ENCODE assay signal across 25 cellular contexts in genomic region chr18:36481201-36481657, GRCh38.
DNase-seq lines count a peak whose midpoint lies in the region; ATAC-seq and TF ChIP-seq lines count a peak whose summit lies in the region.
"Had no signal": no experiment of that assay in that cellular context is flagged by ENCODE, and none has a peak within 500 bp of the region (broad histone marks: within the 10 kb centered on the region; RNA-seq: fewer than 3 reads in every experiment).

No MANE protein-coding gene starts in this region.

- H3K4me1 ChIP-seq in SK-N-SH (ENCODE audit: control insufficient read depth in 1 of 2, insufficient read depth in 2 of 2, low read depth in 1 of 2, low read length in 1 of 2) (peaks cover 0 to 6% of the 10 kb centered on the region in 2 experiments; a peak in 1 of 4 replicates), mammary epithelial cell (ENCODE audit: insufficient read depth, low read length) (peaks cover 11% of the 10 kb centered on the region)
- H3K4me1 ChIP-seq: lower lobe of right lung had no signal

- no TSS peak for BruUV-seq in mammary epithelial cell (replicated peaks; lab: Mats Ljungman, UMichigan)

- peaks cover 41% of the 10 kb centered on the region for H3K4me1 Mint-ChIP-seq in WTC11
- no peaks in the 10 kb centered on the region for H3K4me1 Mint-ChIP-seq in natural killer cell
- H3K4me1 Mint-ChIP-seq: central memory CD8-positive, alpha-beta T cell; stimulated activated naive B cell treated with anti-CD40 and anti-IgM and Interleukin-4, amounts not matched to agents 10 μg/mL and 1 μg/mL and 100 μg/mL, for 72 hours; T-helper 17 cell had no signal

- H3K27me3 Mint-ChIP-seq in WTC11 (ENCODE audit: low read depth) (no peaks in the 10 kb centered on the region), natural killer cell (ENCODE audit: low read depth in 2 of 2) (peaks cover 8 to 14% of the 10 kb centered on the region in 2 donors)
- H3K27me3 Mint-ChIP-seq: progenitor cell of endocrine pancreas had no signal

- H3K36me3 Mint-ChIP-seq in WTC11: no peaks in the 10 kb centered on the region
- no peaks in the 10 kb centered on the region for H3K36me3 Mint-ChIP-seq in natural killer cell
- H3K36me3 Mint-ChIP-seq: stimulated activated naive B cell treated with anti-CD40 and anti-IgM and Interleukin-4, amounts not matched to agents 10 μg/mL and 1 μg/mL and 100 μg/mL, for 72 hours had no signal

- CTCF ChIA-PET in SK-N-SH (lab: Yijun Ruan, JAX): interaction anchor here (0.8 kb wide), 1 partner anchor 1278 kb away, joined by 3 read pairs; no protein-coding TSS in a partner anchor
- CTCF ChIA-PET in WTC11 (lab: Charles Lee): interaction anchor here (0.7 to 1.1 kb wide), 3 partner anchors 11 to 207 kb away, joined by 3 to 5 read pairs (median 4); no protein-coding TSS in a partner anchor
- CTCF ChIA-PET in mammary epithelial cell (lab: Charles Lee; ENCODE audit: low non-redundant PET): no interaction called here

- dilution Hi-C loops in mammary epithelial cell (cut with HindIII; ENCODE audit: low sequenced_read_pairs): no loop called here

- H3K9me2 ChIP-seq in SK-N-SH: no peaks in the 10 kb centered on the region

- WGBS in SK-N-SH (ENCODE audit: low lambda C conversion rate): 82% methylated on average over 4 of the region's 4 CpGs
- WGBS in mammary epithelial cell (ENCODE audit: low coverage, missing lambda C conversion rate): 44% methylated on average over 4 of the region's 4 CpGs

- H3K4me2 ChIP-seq in SK-N-SH (no peak overlapping the region), mammary epithelial cell (ENCODE audit: insufficient read depth, low read depth, low read length) (no peak overlapping the region)

- no peak overlapping the region for H3K4me3 ChIP-seq in SK-N-SH (ENCODE audit: low read depth in 2 of 2, low read length in 1 of 2)
- no peak overlapping the region for H3K4me3 ChIP-seq in mammary epithelial cell (replicated peaks in 1 of 3; ENCODE audit: insufficient read depth in 1 of 3, low read depth in 2 of 3, low read length in 3 of 3)
- H3K4me3 ChIP-seq: lower lobe of right lung, SK-N-MC had no signal

- H2AFZ ChIP-seq in SK-N-SH (ENCODE audit: low read depth): no peak overlapping the region
- H2AFZ ChIP-seq in mammary epithelial cell (ENCODE audit: low read depth, low read length): no peak overlapping the region

- H3K27ac Mint-ChIP-seq in WTC11: peak overlapping the region; percentile 65
- no peak overlapping the region for H3K27ac Mint-ChIP-seq in natural killer cell
- H3K27ac Mint-ChIP-seq: CD4-positive, alpha-beta T cell; progenitor cell of endocrine pancreas; stimulated activated naive B cell treated with anti-CD40 and anti-IgM and Interleukin-4, amounts not matched to agents 10 μg/mL and 1 μg/mL and 100 μg/mL, for 72 hours; T-helper 17 cell had no signal

- H3K36me3 ChIP-seq in SK-N-SH (replicated peaks in 1 of 2; ENCODE audit: control insufficient read depth in 1 of 2, insufficient read depth in 2 of 2, low read length in 1 of 2) (no peaks in the 10 kb centered on the region), mammary epithelial cell (ENCODE audit: insufficient read depth, low read length) (no peaks in the 10 kb centered on the region)
- H3K36me3 ChIP-seq: lower lobe of right lung had no signal

- ATAC-seq in SK-N-SH treated with all-trans-retinoic acid at 6 μM for 48 hours: no peak
- ATAC-seq in WTC11: peak; percentile 72
- ATAC-seq in natural killer cell: no peak
- ATAC-seq in GM19324 (IDR thresholded peaks at IDR 0.05; ENCODE audit: low FRiP score, unreplicated experiment): no peak
- no peak for ATAC-seq in omental fat pad (ENCODE audit: low FRiP score)
- ATAC-seq: lower lobe of right lung; sciatic nerve; stimulated activated naive B cell treated with anti-CD40 and anti-IgM and Interleukin-4, amounts not matched to agents 10 μg/mL and 1 μg/mL and 100 μg/mL, for 72 hours; T-helper 17 cell had no signal

- no peaks in the 10 kb centered on the region for H3F3A ChIP-seq in SK-N-SH (replicated peaks; ENCODE audit: insufficient read depth)

- no peak for DNase-seq in SK-N-SH
- no peak for DNase-seq in WTC11 (ENCODE audit: low spot score)
- peak; percentile 38 for DNase-seq in iPS DF 19.7 (ENCODE audit: low read depth, low spot score)
- DNase-seq in natural killer cell: no peak
- DNase-seq in mammary epithelial cell: no peak
- no peak for DNase-seq in omental fat pad (ENCODE audit: low spot score)
- DNase-seq: activated effector memory CD4-positive, alpha-beta T cell treated with anti-CD3 and anti-CD28 coated beads, Interleukin-2, amount 50 U/mL, for 16 hours; activated T-cell treated with anti-CD3 and anti-CD28 coated beads, Interleukin-2, amount 50 U/mL, for 1 hour; CD4-positive, alpha-beta T cell; dermis blood vessel endothelial cell; lower lobe of right lung; NCI-H1105 treated with DMSO at 0.1 percent for 48 hours; NCI-H2029 treated with DMSO at 0.1 percent for 48 hours; NCI-H226; NCI-H82; stimulated activated CD4-positive, alpha-beta T cell treated with anti-CD3 and anti-CD28 coated beads, Interleukin-12 subunit alpha, Interleukin-12 subunit beta, amount 100 ng/mL, for 4 hours; stimulated activated CD4-positive, alpha-beta T cell treated with anti-CD3 and anti-CD28 coated beads, Interleukin-4, amount 100 ng/mL, for 4 hours; stimulated activated naive B cell treated with anti-CD40 and anti-IgM and Interleukin-4, amounts not matched to agents 10 μg/mL and 1 μg/mL and 100 μg/mL, for 72 hours; T-helper 17 cell had no signal

- H3K4me3 Mint-ChIP-seq in WTC11: 0 out of 2 replicates have a peak overlapping the region, but pooled peaks have one; percentile 2
- no peak overlapping the region for H3K4me3 Mint-ChIP-seq in natural killer cell
- H3K4me3 Mint-ChIP-seq: CD4-positive, alpha-beta T cell; central memory CD8-positive, alpha-beta T cell; stimulated activated naive B cell treated with anti-CD40 and anti-IgM and Interleukin-4, amounts not matched to agents 10 μg/mL and 1 μg/mL and 100 μg/mL, for 72 hours; T-helper 17 cell had no signal

- H3K27me3 ChIP-seq in SK-N-SH (ENCODE audit: insufficient read depth): no peaks in the 10 kb centered on the region
- no peaks in the 10 kb centered on the region for H3K27me3 ChIP-seq in mammary epithelial cell (ENCODE audit: insufficient read depth, low read length)

- in situ Hi-C loops in mammary epithelial cell (cut with MboI; ENCODE audit: low sequenced_read_pairs in 2 of 2): no loop called here

- H4K20me1 ChIP-seq in SK-N-SH (ENCODE audit: insufficient read depth) (no peaks in the 10 kb centered on the region), mammary epithelial cell (ENCODE audit: insufficient read depth, low read length) (no peaks in the 10 kb centered on the region)

- intact Hi-C loops in natural killer cell (cut with micrococcal nuclease): no loop called here
- intact Hi-C loops in mammary epithelial cell (cut with micrococcal nuclease): loop anchor here (5.0 kb wide), 2 partner anchors 111 to 141 kb away; no protein-coding TSS in a partner anchor

- no peak for TF ChIP-seq EP300 in SK-N-SH (IDR thresholded peaks at IDR 0.05; ENCODE audit: borderline replicate concordance in 1 of 2, low read depth in 1 of 2, low read length in 1 of 2)

- TF ChIP-seq CTCF in SK-N-SH (IDR thresholded peaks at IDR 0.05) (no peak), WTC11 (IDR thresholded peaks at IDR 0.05) (no peak), natural killer cell (IDR thresholded peaks at IDR 0.05) (no peak), mammary epithelial cell (conservative IDR thresholded peaks at IDR 0.05 in 1 of 2, IDR thresholded peaks at IDR 0.05 in 1 of 2; ENCODE audit: extremely low read depth in 1 of 2, insufficient read depth in 1 of 2, low read depth in 1 of 2, low read length in 2 of 2) (no peak), omental fat pad (IDR thresholded peaks at IDR 0.05) (no peak)

- H3K9me3 Mint-ChIP-seq in WTC11 (peaks cover 7% of the 10 kb centered on the region; the same call in 1 of the 2 replicates), natural killer cell (peaks cover 2 to 3% of the 10 kb centered on the region in 2 donors)
- H3K9me3 Mint-ChIP-seq: CD4-positive, alpha-beta T cell; central memory CD8-positive, alpha-beta T cell had no signal

- no peaks in the 10 kb centered on the region for H3K9me3 ChIP-seq in SK-N-SH
- no peaks in the 10 kb centered on the region for H3K9me3 ChIP-seq in mammary epithelial cell (replicated peaks; ENCODE audit: insufficient read depth, low read length)
- H3K9me3 ChIP-seq: lower lobe of right lung had no signal

- H3K79me2 ChIP-seq in SK-N-SH (ENCODE audit: insufficient read depth): no peaks in the 10 kb centered on the region
- H3K79me2 ChIP-seq in mammary epithelial cell (ENCODE audit: insufficient read depth, low read length): peaks cover 11% of the 10 kb centered on the region

- H3K27ac ChIP-seq in SK-N-SH (ENCODE audit: low read depth in 2 of 2, low read length in 1 of 2) (no peak overlapping the region), mammary epithelial cell (ENCODE audit: insufficient read depth, low read depth, low read length) (no peak overlapping the region)
- H3K27ac ChIP-seq: lower lobe of right lung, SK-N-MC had no signal

- POLR2A ChIA-PET in SK-N-SH (lab: Yijun Ruan, JAX) (interaction anchor here (0.6 kb wide), 1 partner anchor 41 kb away, joined by 3 read pairs; no protein-coding TSS in a partner anchor), WTC11 (lab: Charles Lee) (interaction anchor here (0.7 kb wide), 1 partner anchor 14 kb away, joined by 4 read pairs; no protein-coding TSS in a partner anchor)

- no peak for TF ChIP-seq RAD21 in SK-N-SH (IDR thresholded peaks at IDR 0.05; ENCODE audit: low read length)

- H3K9ac ChIP-seq in SK-N-SH (no peak overlapping the region), mammary epithelial cell (ENCODE audit: insufficient read depth, low read length) (no peak overlapping the region)

TF ChIP-seq in SK-N-SH treated with all-trans-retinoic acid at 6 μM for 48 hours, 23 proteins besides CTCF, POLR2A, EP300 and RAD21 (continues in another document):
- TF ChIP-seq ZFP30 (CRISPR knock-in tag; IDR thresholded peaks at IDR 0.05) (no peak), ISL1 (CRISPR knock-in tag; IDR thresholded peaks at IDR 0.05) (no peak)

TF ChIP-seq in WTC11, 78 proteins besides CTCF, POLR2A, EP300 and RAD21:
- TF ChIP-seq ZBTB43 (CRISPR knock-in tag; IDR thresholded peaks at IDR 0.05) (no peak), ZNF263 (CRISPR knock-in tag; IDR thresholded peaks at IDR 0.05; ENCODE audit: low read depth) (no peak), SP1 (CRISPR knock-in tag; conservative IDR thresholded peaks at IDR 0.05) (no peak), SMAD3 (CRISPR knock-in tag; IDR thresholded peaks at IDR 0.05; ENCODE audit: borderline replicate concordance) (no peak)
